In the genomic region with DNA sequence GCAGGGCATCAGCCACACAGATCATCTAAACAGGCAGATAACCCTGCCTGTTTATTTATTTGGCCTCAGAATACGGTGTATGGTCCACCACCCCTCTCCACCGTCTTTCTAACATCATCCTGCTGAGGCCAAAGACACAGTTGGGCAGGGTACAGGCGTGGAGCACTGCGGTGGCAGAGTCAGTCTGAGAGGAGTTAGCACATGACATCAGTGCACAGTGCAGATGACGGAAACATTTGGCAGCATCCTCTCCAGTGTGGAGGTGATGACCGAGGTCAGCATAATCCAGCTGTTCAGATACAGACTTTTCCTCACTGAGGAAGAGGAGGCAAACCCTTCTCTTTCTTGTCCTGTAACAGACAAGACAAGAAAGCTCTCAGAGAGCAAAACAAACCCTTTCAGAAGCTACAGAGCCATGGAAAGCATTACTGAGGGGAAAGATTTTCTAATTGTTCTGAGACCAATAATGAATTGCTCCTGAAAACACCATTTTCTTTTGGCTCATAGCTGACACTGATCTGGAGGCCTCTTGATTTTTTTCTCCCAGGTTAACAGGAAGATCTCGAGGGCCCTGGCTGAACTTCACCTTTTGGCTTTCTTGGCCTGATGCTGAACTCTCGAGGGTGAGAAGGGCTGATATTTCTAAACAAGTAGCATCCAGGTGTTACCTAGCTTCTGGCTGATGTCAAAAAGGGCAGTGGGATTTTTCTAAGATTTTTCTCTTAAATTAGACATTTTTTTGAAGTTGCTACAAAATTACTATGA, we compare ENCODE assay signal across 8 cellular contexts. TPM values are rescaled to one million over a fixed set of nuclear protein-coding genes. Genes with fewer than 3 reads are reported as not detected.
DNase-seq lines count a peak whose midpoint lies in the region; ATAC-seq, FAIRE-seq and TF ChIP-seq lines count a peak whose summit lies in the region.

No MANE protein-coding gene starts in this region.

- peak; percentile 37 for TF ChIP-seq POLR2A in GM18526 (IDR thresholded peaks at IDR 0.05; ENCODE audit: extremely low read depth, insufficient read length)

- DNase-seq in T-helper 1 cell (peak in 4 of 5 donors; percentile 32 to 80 (median 35)), bronchial epithelial cell (ENCODE audit: low read depth) (peak; percentile 44), mesothelial cell of epicardium (ENCODE audit: low spot score in 2 of 2, unreplicated experiment in 2 of 2) (no peak), NCI-H2227 (lab: John Stamatoyannopoulos, UW; ENCODE audit: unreplicated experiment) (no peak), GF-D8 (lab: John Stamatoyannopoulos, UW) (no peak)

- H3K4me3 Mint-ChIP-seq in mesothelial cell of epicardium, result peak overlapping the region; percentile 75

- peak; percentile 47 for ATAC-seq in HG02884 (IDR thresholded peaks at IDR 0.05; ENCODE audit: unreplicated experiment)

- H3K27ac ChIP-seq in stomach smooth muscle (ENCODE audit: low read length), result peak overlapping the region; percentile 80

- peaks cover 12% of the 10 kb centered on the region for H3K4me1 ChIP-seq in stomach smooth muscle (ENCODE audit: control insufficient read depth, insufficient read depth, low read length)

- peaks cover 4% of the 10 kb centered on the region for H3K9me3 Mint-ChIP-seq in mesothelial cell of epicardium

- H3K9ac ChIP-seq in stomach smooth muscle (ENCODE audit: low read length in 2 of 2), result peak overlapping the region; percentile 84 to 90

- H3K27me3 ChIP-seq in bronchial epithelial cell (ENCODE audit: control insufficient read depth, insufficient read depth, low read length) (no peaks in the 10 kb centered on the region), stomach smooth muscle (ENCODE audit: control insufficient read depth in 1 of 2, insufficient read depth in 2 of 2, low read length in 2 of 2) (no peaks in the 10 kb centered on the region)

- H3K36me3 ChIP-seq in bronchial epithelial cell (ENCODE audit: control insufficient read depth, insufficient read depth, low read length), result no peaks in the 10 kb centered on the region
- no peaks in the 10 kb centered on the region for H3K36me3 ChIP-seq in stomach smooth muscle (ENCODE audit: control insufficient read depth in 2 of 2, insufficient read depth in 2 of 2, low read length in 2 of 2)

- peak overlapping the region; percentile 92 for H3K27ac Mint-ChIP-seq in mesothelial cell of epicardium

- no peaks in the 10 kb centered on the region for H3K9me3 ChIP-seq in stomach smooth muscle (ENCODE audit: control insufficient read depth in 2 of 2, low read length in 2 of 2)

- FAIRE-seq in bronchial epithelial cell (lab: Jason Lieb, UNC), result no peak

- H3K4me1 Mint-ChIP-seq in mesothelial cell of epicardium, result peaks cover 40% of the 10 kb centered on the region

- peaks cover 7% of the 10 kb centered on the region for H3K36me3 Mint-ChIP-seq in mesothelial cell of epicardium

- no peak for TF ChIP-seq CTCF in bronchial epithelial cell (IDR thresholded peaks at IDR 0.05; ENCODE audit: insufficient read depth, low read length, severe bottlenecking)
- TF ChIP-seq CTCF in mesothelial cell of epicardium (IDR thresholded peaks at IDR 0.05; ENCODE audit: unreplicated experiment), result no peak

- no peak overlapping the region for H3K4me3 ChIP-seq in bronchial epithelial cell (ENCODE audit: low read depth, low read length)
- peak overlapping the region; percentile 76 to 82 for H3K4me3 ChIP-seq in stomach smooth muscle (ENCODE audit: low read length in 2 of 2)

- no peaks in the 10 kb centered on the region for H3K27me3 Mint-ChIP-seq in mesothelial cell of epicardium (ENCODE audit: low read depth)

RNA-seq across cellular contexts. Expression of gene NFKBIZ, which starts 20.1 kb away (rescaled TPM):
- 40.3 and 70.3 TPM in 2 replicates for total RNA-seq in bronchial epithelial cell
- 134 to 142 TPM (median 136 TPM) in 3 replicates for total RNA-seq in mesothelial cell of epicardium

RNA-seq across cellular contexts. Expression of gene NXPE3, which starts 50.2 kb away (rescaled TPM):
- total RNA-seq in bronchial epithelial cell (3.9 and 6.7 TPM in 2 replicates), mesothelial cell of epicardium (11.6 to 12.7 TPM (median 12.7 TPM) in 3 replicates)

Comparison
In these comparisons a context has a peak if more than half of its experiments do, and no peak if none do; other contexts are left out.
1. DNase-seq: peak in T-helper 1 cell (4 of 5) and bronchial epithelial cell (single experiment); none in mesothelial cell of epicardium (0 of 2), NCI-H2227 (single experiment) and GF-D8 (single experiment).